Comparison of ENCODE assay signal across 8 cellular contexts in genomic region chr7:77331938-77332695, GRCh38.
A peak's percentile ranks its signal among the peaks of the same experiment; 100 is the strongest.
DNase-seq lines count a peak whose midpoint lies in the region; ATAC-seq and TF ChIP-seq lines count a peak whose summit lies in the region.

No MANE protein-coding gene starts in this region.

- WGBS in transverse colon (ENCODE audit: low coverage in 1 of 2), 2 donors, result 43 to 59% methylated on average over 2 to 3 of the region's 3 CpGs

- H3K4me1 ChIP-seq in transverse colon, result peaks cover 12 to 50% (median 21%) of the 10 kb centered on the region in 4 donors

- peak overlapping the region in 1 of 10 donors; percentile 1 for H3K4me3 Mint-ChIP-seq in naive thymus-derived CD8-positive, alpha-beta T cell

- intact Hi-C loops in transverse colon (cut with DNase I; ENCODE audit: low total_unique reads), result no loop called here

- peaks cover 0 to 6% (median 3%) of the 10 kb centered on the region in 3 donors for H3K36me3 Mint-ChIP-seq in naive thymus-derived CD8-positive, alpha-beta T cell

- H3K36me3 ChIP-seq in transverse colon, result no peaks in the 10 kb centered on the region

- in situ Hi-C loops in transverse colon (cut with MboI; ENCODE audit: low pct_ligation_motif_present in 1 of 4, low pct_unique_long_range_greater_than_20kb in 1 of 4, low sequenced_read_pairs in 3 of 4), result no loop called here

- H3K4me1 Mint-ChIP-seq in naive thymus-derived CD8-positive, alpha-beta T cell, result peaks cover 30 to 75% (median 46%) of the 10 kb centered on the region in 4 donors

- no peak overlapping the region for H3K4me3 ChIP-seq in transverse colon

- H3K27ac ChIP-seq in transverse colon, result no peak overlapping the region

- DNase-seq in DMS53 treated with DMSO at 0.1 percent for 48 hours (lab: John Stamatoyannopoulos, UW; ENCODE audit: unreplicated experiment) (peak; percentile 88), NCI-H460 (ENCODE audit: extremely low read depth, low read depth) (peak; percentile 96), erythroblast (lab: John Stamatoyannopoulos, UW) (peak; percentile 80 to 85), transverse colon (peak; percentile 50)
- DNase-seq in activated CD4-positive, alpha-beta T cell treated with anti-CD3 and anti-CD28 coated beads for 48 hours, result peak; percentile 68
- peak in 8 of 10 donors; percentile 12 to 68 (median 38) for DNase-seq in naive thymus-derived CD8-positive, alpha-beta T cell

- no peaks in the 10 kb centered on the region for H3K9me3 ChIP-seq in transverse colon

- TF ChIP-seq EP300 in transverse colon (IDR thresholded peaks at IDR 0.05; ENCODE audit: low read depth), result no peak

- POLR2A ChIA-PET in naive thymus-derived CD8-positive, alpha-beta T cell (lab: Charles Lee), result interaction anchor here (0.5 to 0.7 kb wide), 2 partner anchors 9 to 39 kb away, joined by 4 to 6 read pairs; no protein-coding TSS in a partner anchor

- TF ChIP-seq POLR2A in erythroblast (IDR thresholded peaks at IDR 0.05; ENCODE audit: low read length) (no peak), transverse colon (IDR thresholded peaks at IDR 0.05) (no peak)

- H3K27ac Mint-ChIP-seq in naive thymus-derived CD8-positive, alpha-beta T cell, result peak overlapping the region in 3 of 10 donors; percentile 17 to 27 (median 22)

- H3K27me3 Mint-ChIP-seq in naive thymus-derived CD8-positive, alpha-beta T cell, result no peaks in the 10 kb centered on the region

- no peaks in the 10 kb centered on the region for H3K27me3 ChIP-seq in transverse colon

- peak; percentile 70 for ATAC-seq in GM19467 (IDR thresholded peaks at IDR 0.05; ENCODE audit: unreplicated experiment)
- peak; percentile 49 for ATAC-seq in HG03469 (IDR thresholded peaks at IDR 0.05; ENCODE audit: unreplicated experiment)
- ATAC-seq in naive thymus-derived CD8-positive, alpha-beta T cell, result peak; percentile 71 to 86

- no peaks in the 10 kb centered on the region for H3K9me3 Mint-ChIP-seq in naive thymus-derived CD8-positive, alpha-beta T cell

- TF ChIP-seq CTCF in transverse colon (IDR thresholded peaks at IDR 0.05), result peak; percentile 59 to 80 (median 60)

Comparison
In these comparisons a context has a peak if more than half of its experiments do, and no peak if none do; other contexts are left out.
1. DNase-seq: peak in every context shown above with its lines; median percentile 96 in NCI-H460; 88 in DMS53 treated with DMSO at 0.1 percent for 48 hours; 82 in erythroblast; 68 in activated CD4-positive, alpha-beta T cell treated with anti-CD3 and anti-CD28 coated beads for 48 hours; 50 in transverse colon; 38 in naive thymus-derived CD8-positive, alpha-beta T cell.